Comparison of ENCODE assay signal across 21 cellular contexts in genomic region chr9:90420211-90420610, GRCh38.
"Had no signal": no experiment of that assay in that cellular context is flagged by ENCODE, and none has a peak within 500 bp of the region (broad histone marks: within the 10 kb centered on the region; RNA-seq: fewer than 3 reads in every experiment).

No MANE protein-coding gene starts in this region.

- H3K36me3 ChIP-seq: neural progenitor cell, prostate gland, right atrium auricular region, tibial artery, WERI-Rb-1 had no signal

- H2AFZ ChIP-seq: neural progenitor cell had no signal

- DNase-seq: activated CD4-positive, alpha-beta T cell treated with anti-CD3 and anti-CD28 coated beads, Interleukin-2, amount 50 U/mL, for 1 hour; activated CD4-positive, CD25-positive, alpha-beta regulatory T cell treated with anti-CD3 and anti-CD28 coated beads, Interleukin-2, amount 50 U/mL, for 72 hours; activated CD8-positive, alpha-beta T cell treated with anti-CD3 and anti-CD28 coated beads, Interleukin-2, amount 10 ng/mL, durations not matched to agents 7 days and 5 days; activated gamma-delta T cell treated with Interleukin-2 at 50 U/mL for 16 hours; aorta; dermis blood vessel endothelial cell; effector CD8-positive, alpha-beta T cell; foreskin melanocyte; immature natural killer cell; naive thymus-derived CD8-positive, alpha-beta T cell; stimulated activated CD4-positive, alpha-beta T cell treated with anti-CD3 and anti-CD28 coated beads, Interleukin-4, amount 100 ng/mL, for 24 hours; stimulated activated naive CD8-positive, alpha-beta T cell treated with anti-CD3 and anti-CD28 coated beads, Interleukin-15, Interleukin-2, amounts not matched to agents 100 U/mL and 50 U/mL, for 24 hours; tibial artery; WERI-Rb-1 had no signal

- H3K9me3 ChIP-seq: prostate gland, right atrium auricular region, tibial artery had no signal

- H3K27ac Mint-ChIP-seq: activated CD8-positive, alpha-beta T cell treated with anti-CD3 and anti-CD28 coated beads, Interleukin-2, amount 10 ng/mL, durations not matched to agents 7 days and 5 days; immature natural killer cell; naive thymus-derived CD8-positive, alpha-beta T cell had no signal

- H3K36me3 Mint-ChIP-seq: activated naive CD4-positive, alpha-beta T cell treated with anti-CD3 and anti-CD28 coated beads, Interleukin-2, amount 50 U/mL, for 72 hours; brain; immature natural killer cell; mesothelial cell of epicardium; naive thymus-derived CD8-positive, alpha-beta T cell; neural progenitor cell had no signal

- H3K27me3 ChIP-seq: neural progenitor cell, right atrium auricular region, tibial artery had no signal

- H3K4me2 ChIP-seq: neural progenitor cell had no signal

- H3K9me3 Mint-ChIP-seq: activated naive CD4-positive, alpha-beta T cell treated with anti-CD3 and anti-CD28 coated beads, Interleukin-2, amount 50 U/mL, for 72 hours; brain; mesothelial cell of epicardium; naive thymus-derived CD8-positive, alpha-beta T cell; neural progenitor cell had no signal

- H3K4me1 Mint-ChIP-seq: immature natural killer cell; naive thymus-derived CD8-positive, alpha-beta T cell had no signal

- H3K4me1 ChIP-seq: neural progenitor cell, prostate gland, right atrium auricular region, tibial artery had no signal

- H3K4me3 Mint-ChIP-seq: activated CD8-positive, alpha-beta T cell treated with anti-CD3 and anti-CD28 coated beads, Interleukin-2, amount 10 ng/mL, durations not matched to agents 7 days and 5 days; brain; immature natural killer cell; mesothelial cell of epicardium; naive thymus-derived CD8-positive, alpha-beta T cell; neural progenitor cell had no signal

- H3K27ac ChIP-seq: neural progenitor cell, prostate gland, right atrium auricular region, tibial artery, WERI-Rb-1 had no signal

- H3K9ac ChIP-seq: neural progenitor cell had no signal

- H3K4me3 ChIP-seq: lung, neural progenitor cell, prostate gland, right atrium auricular region, tibial artery had no signal
